In genomic region chr14:61502459-61503093, GRCh38 we compare ENCODE assay signal across 9 cellular contexts.
DNase-seq lines count a peak whose midpoint lies in the region; ATAC-seq and FAIRE-seq lines count a peak whose summit lies in the region.
"Had no signal": no experiment of that assay in that cellular context is flagged by ENCODE, and none has a peak within 500 bp of the region (broad histone marks: within the 10 kb centered on the region; RNA-seq: fewer than 3 reads in every experiment).

No MANE protein-coding gene starts in this region.

- H3K27me3 Mint-ChIP-seq in stimulated activated naive CD8-positive, alpha-beta T cell treated with anti-CD3 and anti-CD28 coated beads, Interleukin-15, amount 100 ng/mL, for 72 hours, result no peaks in the 10 kb centered on the region

- ATAC-seq in stimulated activated naive CD8-positive, alpha-beta T cell treated with anti-CD3 and anti-CD28 coated beads, Interleukin-15, amount 100 ng/mL, for 72 hours, result peak; percentile 18

- H3K9me3 Mint-ChIP-seq in stimulated activated naive CD8-positive, alpha-beta T cell treated with anti-CD3 and anti-CD28 coated beads, Interleukin-15, amount 100 ng/mL, for 72 hours, result peaks cover 0 to 4% of the 10 kb centered on the region in 2 donors

- DNase-seq in NCI-H82 (lab: John Stamatoyannopoulos, UW) (peak; percentile 46), NCI-H82 treated with DMSO at 0.1 percent for 48 hours (lab: John Stamatoyannopoulos, UW; ENCODE audit: unreplicated experiment) (no peak), HTR-8/SVneo (ENCODE audit: insufficient read length, low spot score) (no peak), dermis blood vessel endothelial cell (peak; percentile 42), NCI-H2107 (lab: John Stamatoyannopoulos, UW) (no peak), anterior cingulate cortex (lab: John Stamatoyannopoulos, UW) (no peak)
- DNase-seq in stimulated activated naive CD8-positive, alpha-beta T cell treated with anti-CD3 and anti-CD28 coated beads, Interleukin-15, amount 100 ng/mL, for 72 hours, result peak in 1 of 2 donors; percentile 43
- no peak for DNase-seq in activated effector memory CD4-positive, alpha-beta T cell treated with Interleukin-2 at 50 U/mL for 16 hours

- peaks cover 95% of the 10 kb centered on the region for H3K4me1 Mint-ChIP-seq in stimulated activated naive CD8-positive, alpha-beta T cell treated with anti-CD3 and anti-CD28 coated beads, Interleukin-15, amount 100 ng/mL, for 72 hours

- H3K27ac Mint-ChIP-seq in stimulated activated naive CD8-positive, alpha-beta T cell treated with anti-CD3 and anti-CD28 coated beads, Interleukin-15, amount 100 ng/mL, for 72 hours, result peak overlapping the region; percentile 97 to 98

- peak overlapping the region; percentile 76 to 77 for H3K4me3 Mint-ChIP-seq in stimulated activated naive CD8-positive, alpha-beta T cell treated with anti-CD3 and anti-CD28 coated beads, Interleukin-15, amount 100 ng/mL, for 72 hours

- peak; percentile 94 for FAIRE-seq in HTR-8/SVneo (lab: Jason Lieb, UNC)
- FAIRE-seq: A204.1 had no signal

Comparison
In these comparisons a context has a peak if more than half of its experiments do, and no peak if none do; other contexts are left out.
1. DNase-seq: peak in NCI-H82 (single experiment) and dermis blood vessel endothelial cell (single experiment); none in NCI-H82 treated with DMSO at 0.1 percent for 48 hours (single experiment), HTR-8/SVneo (single experiment), NCI-H2107 (single experiment), activated effector memory CD4-positive, alpha-beta T cell treated with Interleukin-2 at 50 U/mL for 16 hours (single experiment) and anterior cingulate cortex (0 of 58).